14 cellular contexts compared by ENCODE assay signal in the genomic region with DNA sequence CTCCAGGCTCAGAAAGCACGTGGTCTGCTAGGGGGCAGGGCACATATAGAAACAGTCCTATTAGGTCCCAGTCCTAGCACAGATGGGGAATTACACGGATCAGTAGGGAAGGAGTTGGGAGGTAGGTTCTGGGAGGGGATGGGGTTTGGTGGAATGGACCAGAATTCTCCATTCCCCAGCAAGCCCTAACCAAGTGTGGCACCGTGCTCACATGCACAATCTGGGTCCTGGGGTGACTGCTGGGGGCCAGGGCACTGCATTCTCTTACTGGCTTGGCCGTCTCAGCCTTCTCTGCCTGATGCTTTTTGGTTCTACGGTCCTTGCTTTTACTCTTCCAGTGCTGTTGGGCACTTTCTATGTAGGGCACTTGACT. TPM values are rescaled to one million over a fixed set of nuclear protein-coding genes. Genes with fewer than 3 reads are reported as not detected.
DNase-seq lines count a peak whose midpoint lies in the region; ATAC-seq, FAIRE-seq and TF ChIP-seq lines count a peak whose summit lies in the region.
"Had no signal": no experiment of that assay in that cellular context is flagged by ENCODE, and none has a peak within 500 bp of the region (broad histone marks: within the 10 kb centered on the region; RNA-seq: fewer than 3 reads in every experiment).

No MANE protein-coding gene starts in this region.

- no peak overlapping the region for H3K4me3 Mint-ChIP-seq in MCF 10A (ENCODE audit: unreplicated experiment)
- H3K4me3 Mint-ChIP-seq: activated CD8-positive, alpha-beta memory T cell treated with anti-CD3 and anti-CD28 coated beads, Interleukin-2, amount 10 ng/mL, durations not matched to agents 7 days and 5 days; CD8-positive, alpha-beta T cell had no signal

- H3K36me3 ChIP-seq in HepG2 (replicated peaks in 1 of 2; ENCODE audit: control insufficient read depth in 1 of 2, insufficient read depth in 2 of 2, low read length in 2 of 2) (no peaks in the 10 kb centered on the region), right lobe of liver (no peaks in the 10 kb centered on the region), mucosa of stomach (ENCODE audit: control insufficient read depth, insufficient read depth, low read length) (no peaks in the 10 kb centered on the region), left lung (no peaks in the 10 kb centered on the region), gastroesophageal sphincter (no peaks in the 10 kb centered on the region), body of pancreas (replicated peaks in 1 of 2; ENCODE audit: insufficient read depth in 1 of 2, low read depth in 2 of 2) (no peaks in the 10 kb centered on the region)
- H3K36me3 ChIP-seq: pancreas had no signal

- POLR2A ChIA-PET in HepG2 (lab: Yijun Ruan, JAX) (no interaction called here), MCF 10A (lab: Yijun Ruan, JAX) (no interaction called here)

- no peaks in the 10 kb centered on the region for H3K27me3 Mint-ChIP-seq in MCF 10A (ENCODE audit: insufficient read depth, unreplicated experiment)

- H3K27ac ChIP-seq in HepG2 (ENCODE audit: extremely low read length, insufficient read depth, low read length): no peak overlapping the region
- no peak overlapping the region for H3K27ac ChIP-seq in right lobe of liver
- peak overlapping the region in 1 of 2 donors; percentile 67 for H3K27ac ChIP-seq in left lung
- H3K27ac ChIP-seq in gastroesophageal sphincter: no peak overlapping the region
- peak overlapping the region in 1 of 4 donors; percentile 63 for H3K27ac ChIP-seq in body of pancreas

- TF ChIP-seq CTCF in HepG2 (CRISPR knock-in tag; IDR thresholded peaks at IDR 0.05): no peak
- TF ChIP-seq CTCF in right lobe of liver (IDR thresholded peaks at IDR 0.05): no peak
- TF ChIP-seq CTCF in MCF 10A (IDR thresholded peaks at IDR 0.05; ENCODE audit: unreplicated experiment): no peak
- no peak for TF ChIP-seq CTCF in left lung (IDR thresholded peaks at IDR 0.05)
- no peak for TF ChIP-seq CTCF in gastroesophageal sphincter (IDR thresholded peaks at IDR 0.05)
- TF ChIP-seq CTCF in body of pancreas (IDR thresholded peaks at IDR 0.05): no peak

- no peak for ATAC-seq in HepG2
- no peak for ATAC-seq in right lobe of liver
- ATAC-seq in left lung: no peak
- ATAC-seq in gastroesophageal sphincter: no peak
- no peak for ATAC-seq in body of pancreas
- ATAC-seq: activated CD8-positive, alpha-beta memory T cell treated with anti-CD3 and anti-CD28 coated beads, Interleukin-2, amount 10 ng/mL, durations not matched to agents 7 days and 5 days; CD8-positive, alpha-beta T cell had no signal

- no peak for TF ChIP-seq RAD21 in HepG2 (CRISPR knock-in tag; IDR thresholded peaks at IDR 0.05)

- H2AFZ ChIP-seq in HepG2 (ENCODE audit: low read length): no peak overlapping the region

- H3K9me3 Mint-ChIP-seq in MCF 10A (ENCODE audit: unreplicated experiment): no peaks in the 10 kb centered on the region
- H3K9me3 Mint-ChIP-seq: CD8-positive, alpha-beta T cell had no signal

- no peaks in the 10 kb centered on the region for H3K79me2 ChIP-seq in HepG2 (ENCODE audit: insufficient read depth, low read length)

- BruUV-seq in HepG2 (replicated peaks; lab: Mats Ljungman, UMichigan) (no TSS peak), MCF 10A (replicated peaks; lab: Mats Ljungman, UMichigan) (TSS peak; percentile 46)

- H3K27ac Mint-ChIP-seq in MCF 10A (ENCODE audit: low read depth, unreplicated experiment): peak overlapping the region; percentile 97
- H3K27ac Mint-ChIP-seq: activated CD8-positive, alpha-beta memory T cell treated with anti-CD3 and anti-CD28 coated beads, Interleukin-2, amount 10 ng/mL, durations not matched to agents 7 days and 5 days; CD8-positive, alpha-beta T cell had no signal

- H3K4me3 ChIP-seq in HepG2 (replicated peaks in 1 of 3; ENCODE audit: insufficient read depth in 1 of 3, low read depth in 2 of 3, low read length in 3 of 3) (no peak overlapping the region; a peak in 1 of 6 replicates), right lobe of liver (no peak overlapping the region), mucosa of stomach (ENCODE audit: low read length) (no peak overlapping the region), left lung (no peak overlapping the region), gastroesophageal sphincter (no peak overlapping the region), body of pancreas (no peak overlapping the region)
- H3K4me3 ChIP-seq: coronary artery, pancreas had no signal

- FAIRE-seq in HepG2 (lab: Jason Lieb, UNC): no peak
- FAIRE-seq: pancreas had no signal

- H3K27me3 ChIP-seq in HepG2 (ENCODE audit: control insufficient read depth in 1 of 2, insufficient read depth in 2 of 2, low read length in 2 of 2) (peaks cover 0 to 9% of the 10 kb centered on the region in 2 experiments; a peak in 1 of 5 replicates), right lobe of liver (no peaks in the 10 kb centered on the region), mucosa of stomach (ENCODE audit: control insufficient read depth, insufficient read depth, low read length) (no peaks in the 10 kb centered on the region), left lung (no peaks in the 10 kb centered on the region), gastroesophageal sphincter (no peaks in the 10 kb centered on the region), body of pancreas (no peaks in the 10 kb centered on the region)
- H3K27me3 ChIP-seq: pancreas had no signal

- TF ChIP-seq EP300 in HepG2 (IDR thresholded peaks at IDR 0.05; ENCODE audit: low read depth in 2 of 2, low read length in 2 of 2) (no peak), HepG2 (CRISPR knock-in tag; IDR thresholded peaks at IDR 0.05; ENCODE audit: borderline replicate concordance) (no peak), gastroesophageal sphincter (IDR thresholded peaks at IDR 0.05) (no peak)

- H3K9me3 ChIP-seq in HepG2 (ENCODE audit: low read length) (no peaks in the 10 kb centered on the region), right lobe of liver (no peaks in the 10 kb centered on the region), mucosa of stomach (ENCODE audit: control insufficient read depth, low read length) (no peaks in the 10 kb centered on the region), left lung (no peaks in the 10 kb centered on the region), gastroesophageal sphincter (no peaks in the 10 kb centered on the region), body of pancreas (no peaks in the 10 kb centered on the region)
- H3K9me3 ChIP-seq: pancreas had no signal

- in situ Hi-C loops in HepG2 (cut with HindIII; ENCODE audit: extremely low pct_ligation_motif_present, low pct_unique_long_range_greater_than_20kb): no loop called here

- no peaks in the 10 kb centered on the region for H4K20me1 ChIP-seq in HepG2 (ENCODE audit: insufficient read depth, low read length)

- H3K9ac ChIP-seq in HepG2 (ENCODE audit: insufficient read depth, low read depth, low read length) (peak overlapping the region; percentile 17; the same call in 1 of the 2 replicates), mucosa of stomach (ENCODE audit: low read length) (peak overlapping the region; percentile 52)

- intact Hi-C loops in HepG2 (cut with micrococcal nuclease; ENCODE audit: unreplicated experiment) (loop anchor here (10.0 kb wide), 1 partner anchor 78 kb away; no protein-coding TSS in a partner anchor), right lobe of liver (cut with DNase I) (no loop called here), MCF 10A (cut with micrococcal nuclease) (loop anchor here (1.0 kb wide), 2 partner anchors 110 to 122 kb away; a partner anchor contains a TSS), left lung (cut with DNase I) (no loop called here), body of pancreas (cut with DNase I) (loop anchor here (10.0 kb wide), 1 partner anchor 138 kb away; a partner anchor contains a TSS)

- peak overlapping the region; percentile 56 for H3K4me2 ChIP-seq in HepG2 (ENCODE audit: low read depth, low read length)

- WGBS in HepG2 (ENCODE audit: low lambda C conversion rate): 22% methylated on average over 4 of the region's 5 CpGs
- WGBS in right lobe of liver (ENCODE audit: insufficient coverage, low coverage, low lambda C conversion rate, missing lambda C conversion rate): 80% methylated on average over 5 of the region's 5 CpGs
- 83 to 88% methylated on average over 1 to 4 of the region's 5 CpGs for WGBS in gastroesophageal sphincter (ENCODE audit: low coverage in 1 of 2), 2 donors
- WGBS in body of pancreas, 2 donors: 73 to 74% methylated on average over 5 of the region's 5 CpGs

- peaks cover 55% of the 10 kb centered on the region for H3K4me1 Mint-ChIP-seq in MCF 10A (ENCODE audit: insufficient read depth, unreplicated experiment)

- H3K4me1 ChIP-seq in HepG2 (ENCODE audit: insufficient read depth, low read length) (peaks cover 27% of the 10 kb centered on the region), right lobe of liver (peaks cover 0 to 6% (median 0%) of the 10 kb centered on the region in 4 donors), mucosa of stomach (ENCODE audit: control insufficient read depth, insufficient read depth, low read length) (peaks cover 43% of the 10 kb centered on the region), left lung (peaks cover 5 to 24% of the 10 kb centered on the region in 2 donors), gastroesophageal sphincter (peaks cover 0 to 17% (median 5%) of the 10 kb centered on the region in 3 donors), body of pancreas (peaks cover 18% of the 10 kb centered on the region)

- TF ChIP-seq POLR2A in HepG2 (IDR thresholded peaks at IDR 0.05; ENCODE audit: insufficient read depth in 1 of 2, low read depth in 2 of 2, low read length in 2 of 2): no peak
- TF ChIP-seq POLR2A in right lobe of liver (IDR thresholded peaks at IDR 0.05): no peak
- no peak for TF ChIP-seq POLR2A in gastroesophageal sphincter (IDR thresholded peaks at IDR 0.05)
- no peak for TF ChIP-seq POLR2A in body of pancreas (IDR thresholded peaks at IDR 0.05)

- CTCF ChIA-PET in HepG2 (lab: Yijun Ruan, JAX; ENCODE audit: low intra/inter-chr PET ratio, low total read pairs) (no interaction called here), MCF 10A (lab: Yijun Ruan, JAX) (no interaction called here)

- no peak for DNase-seq in HepG2 (ENCODE audit: low spot score)
- DNase-seq in right lobe of liver: no peak
- no peak for DNase-seq in MCF 10A (ENCODE audit: unreplicated experiment)
- DNase-seq in left lung: no peak
- no peak for DNase-seq in body of pancreas
- no peak for DNase-seq in GM03348 (ENCODE audit: low spot score)
- DNase-seq: activated CD8-positive, alpha-beta memory T cell treated with anti-CD3 and anti-CD28 coated beads, Interleukin-2, amount 10 ng/mL, durations not matched to agents 7 days and 5 days; activated gamma-delta T cell; CD8-positive, alpha-beta T cell; NCI-H2227 treated with DMSO at 0.1 percent for 48 hours had no signal

- H3K36me3 Mint-ChIP-seq in MCF 10A (ENCODE audit: insufficient read depth, unreplicated experiment): no peaks in the 10 kb centered on the region
- H3K36me3 Mint-ChIP-seq: activated CD8-positive, alpha-beta memory T cell treated with anti-CD3 and anti-CD28 coated beads, Interleukin-2, amount 10 ng/mL, durations not matched to agents 7 days and 5 days; CD8-positive, alpha-beta T cell had no signal

RNA-seq across cellular contexts. Expression of a gene that starts 53.9 kb away (rescaled TPM):
- total RNA-seq in HepG2 (2016; rRNA removed; fragmentation: Illumina TruSeq; extraction: Trizol) (24.7 and 40.4 TPM in 2 replicates), right lobe of liver (10 to 100 TPM; 23.0 to 49.0 (median 27.9) TPM), MCF 10A (2022) (110 and 122 TPM in 2 replicates), left lung (10 to 100 TPM; 45.2 to 47.4 TPM), gastroesophageal sphincter (100 to 1,000 TPM in 1 of 4 donors, 10 to 100 TPM in 3; 42.8 to 113 (median 75.7) TPM), body of pancreas (10 to 100 TPM; 85.4 to 89.7 TPM)
- 135 and 145 TPM in 2 replicates for total RNA-seq in HepG2 (2016; cell fraction: cytosol; rRNA removed; fragmentation: Illumina TruSeq; extraction: Trizol; ENCODE audit: low read depth)
- 21.2 and 39.7 TPM in 2 replicates for total RNA-seq in HepG2 (2016; cell fraction: insoluble cytoplasmic fraction; rRNA removed; fragmentation: Illumina TruSeq; extraction: Trizol)
- total RNA-seq in HepG2 (2016; cell fraction: membrane; rRNA removed; fragmentation: Illumina TruSeq; extraction: Trizol): 87.8 and 107 TPM in 2 replicates
- total RNA-seq in HepG2 (2016; cell fraction: nucleus; rRNA removed; fragmentation: Illumina TruSeq; extraction: Trizol): 20.0 and 22.0 TPM in 2 replicates
- polyA plus RNA-seq in HepG2 (2011; rRNA removed): 28.7 and 31.7 TPM in 2 replicates
- polyA plus RNA-seq in HepG2 (2011; cell fraction: cytosol; rRNA removed): 20.5 and 29.5 TPM in 2 replicates
- 8.0 and 8.1 TPM in 2 replicates for polyA plus RNA-seq in HepG2 (2011; cell fraction: nucleus; rRNA removed)
- 19.9 and 23.4 TPM in 2 replicates for polyA plus RNA-seq in HepG2 (2012)
- 165 and 182 TPM in 2 replicates for polyA plus RNA-seq in HepG2 (2016; cell fraction: cytosol; fragmentation: Illumina TruSeq; extraction: Trizol; ENCODE audit: low read depth)
- polyA plus RNA-seq in HepG2 (2016; cell fraction: insoluble cytoplasmic fraction; fragmentation: Illumina TruSeq; extraction: Trizol; ENCODE audit: low read depth): 25.7 and 28.8 TPM in 2 replicates
- polyA plus RNA-seq in HepG2 (2016; cell fraction: membrane; fragmentation: Illumina TruSeq; extraction: Trizol; ENCODE audit: low read depth): 91.1 and 106 TPM in 2 replicates
- polyA plus RNA-seq in HepG2 (2016; cell fraction: nucleus; fragmentation: Illumina TruSeq; extraction: Trizol; ENCODE audit: insufficient read depth, low read depth): 29.8 and 38.4 TPM in 2 replicates
- polyA minus RNA-seq in HepG2 (2011; rRNA and poly(A)+ RNA removed; ENCODE audit: low replicate concordance): 8.3 and 24.3 TPM in 2 replicates
- 6.0 and 6.8 TPM in 2 replicates for polyA minus RNA-seq in HepG2 (2011; cell fraction: cytosol; rRNA and poly(A)+ RNA removed)
- 2.5 and 3.5 TPM in 2 replicates for polyA minus RNA-seq in HepG2 (2011; cell fraction: nucleus; rRNA and poly(A)+ RNA removed)

Comparison
In these comparisons a context has a peak if more than half of its experiments do, and no peak if none do; other contexts are left out.
1. intact Hi-C loops: an anchor here in HepG2 (10.0 kb wide), MCF 10A (1.0 kb wide) and body of pancreas (10.0 kb wide); none called in right lobe of liver and left lung.